In genomic region chr1:10209590-10209904, GRCh38 we compare ENCODE assay signal across 8 cellular contexts. TPM values are rescaled to one million over a fixed set of nuclear protein-coding genes. Genes with fewer than 3 reads are reported as not detected.
A peak's percentile ranks its signal among the peaks of the same experiment; 100 is the strongest.
DNase-seq lines count a peak whose midpoint lies in the region; ATAC-seq and TF ChIP-seq lines count a peak whose summit lies in the region.

No MANE protein-coding gene starts in this region.

- H3K27me3 ChIP-seq in left ventricle myocardium inferior (ENCODE audit: low read depth), result no peaks in the 10 kb centered on the region
- H3K27me3 ChIP-seq in mucosa of rectum (ENCODE audit: control insufficient read depth in 2 of 2, insufficient read depth in 2 of 2, low read length in 2 of 2), result no peaks in the 10 kb centered on the region

- H3K4me1 ChIP-seq in left ventricle myocardium inferior, result peaks cover 48% of the 10 kb centered on the region
- H3K4me1 ChIP-seq in mucosa of rectum (ENCODE audit: control insufficient read depth in 2 of 2, insufficient read depth in 2 of 2, low read length in 2 of 2), result peaks cover 12 to 16% of the 10 kb centered on the region in 2 donors

- H3K4me3 ChIP-seq in left ventricle myocardium inferior (peak overlapping the region; percentile 98), cardiac fibroblast (replicated peaks in 1 of 2; ENCODE audit: low read depth in 2 of 2, low read length in 2 of 2) (peak overlapping the region; percentile 59 to 67), mucosa of rectum (ENCODE audit: low read length in 2 of 2) (peak overlapping the region; percentile 71 to 87)

- peak overlapping the region; percentile 84 to 89 for H3K9ac ChIP-seq in mucosa of rectum (ENCODE audit: low read depth in 1 of 2, low read length in 2 of 2)

- no peak for DNase-seq in left ventricle myocardium inferior
- no peak for DNase-seq in left cardiac atrium
- no peak for DNase-seq in cardiac fibroblast (ENCODE audit: low read depth in 2 of 2)
- DNase-seq in stimulated activated CD4-positive, alpha-beta T cell treated with anti-CD3 and anti-CD28 coated beads, Interleukin-12 subunit alpha, Interleukin-12 subunit beta, amount 100 ng/mL, for 4 hours, result no peak
- no peak for DNase-seq in activated CD4-positive, alpha-beta T cell treated with anti-CD3 and anti-CD28 coated beads for 48 hours

- no peak for ATAC-seq in left cardiac atrium
- no peak for ATAC-seq in GM21717 (IDR thresholded peaks at IDR 0.05; ENCODE audit: unreplicated experiment)
- ATAC-seq in HG03342 (IDR thresholded peaks at IDR 0.05; ENCODE audit: unreplicated experiment), result no peak

- H3K36me3 ChIP-seq in left ventricle myocardium inferior (no peaks in the 10 kb centered on the region), mucosa of rectum (ENCODE audit: control insufficient read depth in 2 of 2, insufficient read depth in 2 of 2, low read length in 2 of 2) (no peaks in the 10 kb centered on the region)

- TF ChIP-seq CTCF in left ventricle myocardium inferior (IDR thresholded peaks at IDR 0.05; ENCODE audit: borderline replicate concordance) (no peak), cardiac fibroblast (IDR thresholded peaks at IDR 0.05; ENCODE audit: low read depth, low read length) (no peak)

- no peaks in the 10 kb centered on the region for H3K9me3 ChIP-seq in left ventricle myocardium inferior (replicated peaks)
- H3K9me3 ChIP-seq in mucosa of rectum (ENCODE audit: control insufficient read depth in 2 of 2, low read length in 2 of 2), result no peaks in the 10 kb centered on the region

- intact Hi-C loops in left ventricle myocardium inferior (cut with micrococcal nuclease) (no loop called here), left cardiac atrium (cut with DNase I) (loop anchor here in 1 of 2 donors (10.0 kb wide), 1 partner anchor 125 kb away; no protein-coding TSS in a partner anchor)

- H3K27ac ChIP-seq in left ventricle myocardium inferior (replicated peaks) (peak overlapping the region; percentile 100), mucosa of rectum (ENCODE audit: low read depth in 2 of 2, low read length in 2 of 2) (peak overlapping the region; percentile 91 to 95)

RNA-seq across cellular contexts. Expression of gene KIF1B, which starts 0.8 kb away (rescaled TPM):
- total RNA-seq in left ventricle myocardium inferior (78.4 TPM), left cardiac atrium (10 to 100 TPM; 46.1 to 54.2 TPM)
